ENCODE assay signal across 1 cellular context in the genomic region with DNA sequence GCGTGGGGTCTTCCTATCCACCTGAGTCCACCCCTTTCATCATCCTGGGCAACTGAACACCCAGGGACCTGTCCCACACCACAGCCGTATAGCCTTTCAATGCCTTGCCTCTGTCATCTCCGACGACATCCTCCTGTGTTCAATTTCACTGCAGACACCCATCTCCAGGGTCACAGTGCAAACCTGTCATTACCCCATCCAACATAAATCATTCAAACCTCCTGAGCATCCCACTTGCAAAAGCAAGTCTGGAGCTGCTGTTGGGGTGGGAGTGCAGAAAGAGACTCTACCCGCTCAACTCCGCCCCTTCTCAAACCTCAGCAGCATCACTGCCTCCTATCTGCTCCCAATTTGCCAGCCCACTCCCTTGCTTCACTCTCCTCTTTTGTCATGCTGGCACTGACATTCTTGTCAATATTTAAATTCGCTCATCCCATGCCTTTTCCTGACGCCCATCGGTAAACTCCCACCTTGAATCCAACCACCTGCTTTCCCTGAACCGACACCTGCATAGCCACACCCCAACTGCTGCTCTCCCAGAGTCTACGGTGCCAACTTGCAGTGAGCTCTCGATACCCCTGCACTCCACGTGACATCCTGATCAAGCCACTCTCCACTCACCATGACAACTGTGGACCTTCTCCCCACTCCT.
TF ChIP-seq lines count a peak whose summit lies in the region.

No MANE protein-coding gene starts in this region.

TF ChIP-seq in GM23338, 12 proteins besides CTCF, POLR2A, EP300 and RAD21 (continued from another document):
- TF ChIP-seq, protein P1, sequence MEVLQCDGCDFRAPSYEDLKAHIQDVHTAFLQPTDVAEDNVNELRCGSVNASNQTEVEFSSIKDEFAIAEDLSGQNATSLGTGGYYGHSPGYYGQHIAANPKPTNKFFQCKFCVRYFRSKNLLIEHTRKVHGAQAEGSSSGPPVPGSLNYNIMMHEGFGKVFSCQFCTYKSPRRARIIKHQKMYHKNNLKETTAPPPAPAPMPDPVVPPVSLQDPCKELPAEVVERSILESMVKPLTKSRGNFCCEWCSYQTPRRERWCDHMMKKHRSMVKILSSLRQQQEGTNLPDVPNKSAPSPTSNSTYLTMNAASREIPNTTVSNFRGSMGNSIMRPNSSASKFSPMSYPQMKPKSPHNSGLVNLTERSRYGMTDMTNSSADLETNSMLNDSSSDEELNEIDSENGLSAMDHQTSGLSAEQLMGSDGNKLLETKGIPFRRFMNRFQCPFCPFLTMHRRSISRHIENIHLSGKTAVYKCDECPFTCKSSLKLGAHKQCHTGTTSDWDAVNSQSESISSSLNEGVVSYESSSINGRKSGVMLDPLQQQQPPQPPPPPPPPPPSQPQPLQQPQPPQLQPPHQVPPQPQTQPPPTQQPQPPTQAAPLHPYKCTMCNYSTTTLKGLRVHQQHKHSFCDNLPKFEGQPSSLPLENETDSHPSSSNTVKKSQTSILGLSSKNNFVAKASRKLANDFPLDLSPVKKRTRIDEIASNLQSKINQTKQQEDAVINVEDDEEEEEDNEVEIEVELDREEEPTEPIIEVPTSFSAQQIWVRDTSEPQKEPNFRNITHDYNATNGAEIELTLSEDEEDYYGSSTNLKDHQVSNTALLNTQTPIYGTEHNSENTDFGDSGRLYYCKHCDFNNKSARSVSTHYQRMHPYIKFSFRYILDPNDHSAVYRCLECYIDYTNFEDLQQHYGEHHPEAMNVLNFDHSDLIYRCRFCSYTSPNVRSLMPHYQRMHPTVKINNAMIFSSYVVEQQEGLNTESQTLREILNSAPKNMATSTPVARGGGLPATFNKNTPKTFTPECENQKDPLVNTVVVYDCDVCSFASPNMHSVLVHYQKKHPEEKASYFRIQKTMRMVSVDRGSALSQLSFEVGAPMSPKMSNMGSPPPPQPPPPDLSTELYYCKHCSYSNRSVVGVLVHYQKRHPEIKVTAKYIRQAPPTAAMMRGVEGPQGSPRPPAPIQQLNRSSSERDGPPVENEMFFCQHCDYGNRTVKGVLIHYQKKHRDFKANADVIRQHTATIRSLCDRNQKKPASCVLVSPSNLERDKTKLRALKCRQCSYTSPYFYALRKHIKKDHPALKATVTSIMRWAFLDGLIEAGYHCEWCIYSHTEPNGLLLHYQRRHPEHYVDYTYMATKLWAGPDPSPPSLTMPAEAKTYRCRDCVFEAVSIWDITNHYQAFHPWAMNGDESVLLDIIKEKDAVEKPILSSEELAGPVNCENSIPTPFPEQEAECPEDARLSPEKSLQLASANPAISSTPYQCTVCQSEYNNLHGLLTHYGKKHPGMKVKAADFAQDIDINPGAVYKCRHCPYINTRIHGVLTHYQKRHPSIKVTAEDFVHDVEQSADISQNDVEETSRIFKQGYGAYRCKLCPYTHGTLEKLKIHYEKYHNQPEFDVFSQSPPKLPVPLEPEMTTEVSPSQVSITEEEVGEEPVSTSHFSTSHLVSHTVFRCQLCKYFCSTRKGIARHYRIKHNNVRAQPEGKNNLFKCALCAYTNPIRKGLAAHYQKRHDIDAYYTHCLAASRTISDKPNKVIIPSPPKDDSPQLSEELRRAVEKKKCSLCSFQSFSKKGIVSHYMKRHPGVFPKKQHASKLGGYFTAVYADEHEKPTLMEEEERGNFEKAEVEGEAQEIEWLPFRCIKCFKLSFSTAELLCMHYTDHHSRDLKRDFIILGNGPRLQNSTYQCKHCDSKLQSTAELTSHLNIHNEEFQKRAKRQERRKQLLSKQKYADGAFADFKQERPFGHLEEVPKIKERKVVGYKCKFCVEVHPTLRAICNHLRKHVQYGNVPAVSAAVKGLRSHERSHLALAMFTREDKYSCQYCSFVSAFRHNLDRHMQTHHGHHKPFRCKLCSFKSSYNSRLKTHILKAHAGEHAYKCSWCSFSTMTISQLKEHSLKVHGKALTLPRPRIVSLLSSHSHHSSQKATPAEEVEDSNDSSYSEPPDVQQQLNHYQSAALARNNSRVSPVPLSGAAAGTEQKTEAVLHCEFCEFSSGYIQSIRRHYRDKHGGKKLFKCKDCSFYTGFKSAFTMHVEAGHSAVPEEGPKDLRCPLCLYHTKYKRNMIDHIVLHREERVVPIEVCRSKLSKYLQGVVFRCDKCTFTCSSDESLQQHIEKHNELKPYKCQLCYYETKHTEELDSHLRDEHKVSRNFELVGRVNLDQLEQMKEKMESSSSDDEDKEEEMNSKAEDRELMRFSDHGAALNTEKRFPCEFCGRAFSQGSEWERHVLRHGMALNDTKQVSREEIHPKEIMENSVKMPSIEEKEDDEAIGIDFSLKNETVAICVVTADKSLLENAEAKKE (CRISPR knock-in tag; IDR thresholded peaks at IDR 0.05), result no peak
- TF ChIP-seq EZH2 (IDR thresholded peaks at IDR 0.05; ENCODE audit: low read depth, unreplicated experiment), result no peak
